5 cellular contexts compared by ENCODE assay signal in genomic region chr19:43192381-43193155, GRCh38. TPM values are rescaled to one million over a fixed set of nuclear protein-coding genes. Genes with fewer than 3 reads are reported as not detected.
"Had no signal": no experiment of that assay in that cellular context is flagged by ENCODE, and none has a peak within 500 bp of the region (broad histone marks: within the 10 kb centered on the region; RNA-seq: fewer than 3 reads in every experiment).

No MANE protein-coding gene starts in this region.

RNA-seq across cellular contexts. Expression of gene PSG5, which starts 6.2 kb away (rescaled TPM):
- total RNA-seq: HepG2, HT-29, K562 had no signal
- polyA plus RNA-seq: HepG2, IgD-negative memory B cell, K562 had no signal

RNA-seq across cellular contexts. Expression of gene PSG4, which starts 12.9 kb away (rescaled TPM):
- total RNA-seq: HepG2, HT-29, HT1080, K562 had no signal
- polyA plus RNA-seq: HepG2, IgD-negative memory B cell had no signal
